9 cellular contexts compared by ENCODE assay signal in the genomic region with DNA sequence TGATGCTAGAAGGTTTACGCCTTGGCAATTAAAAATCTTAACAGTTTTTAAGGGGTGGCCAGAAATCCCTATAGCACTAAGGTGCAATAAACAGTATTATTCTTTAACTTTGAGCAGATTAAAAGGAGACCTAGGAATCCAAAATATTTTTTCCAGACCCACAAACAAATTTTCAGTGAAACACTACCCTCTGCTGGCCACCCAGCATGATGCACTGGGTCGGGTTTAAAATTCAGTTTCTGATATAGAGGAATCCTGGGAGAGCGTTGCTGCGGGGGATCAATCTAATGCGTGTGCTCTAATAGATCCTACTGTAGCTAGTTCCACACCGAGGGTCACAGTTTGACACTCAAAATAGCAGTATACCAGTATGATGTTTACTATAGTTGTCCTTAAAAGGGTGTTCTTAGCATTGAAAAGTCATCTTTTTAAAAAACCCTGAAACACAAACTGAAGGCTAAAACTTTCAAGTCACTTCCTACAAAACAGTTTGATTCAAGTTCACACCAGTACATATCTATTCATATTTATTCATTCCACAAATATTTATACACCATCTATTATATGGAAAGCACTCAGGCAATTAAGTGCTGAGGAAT. TPM values are rescaled to one million over a fixed set of nuclear protein-coding genes. Genes with fewer than 3 reads are reported as not detected.
DNase-seq lines count a peak whose midpoint lies in the region; ATAC-seq and TF ChIP-seq lines count a peak whose summit lies in the region.
"Had no signal": no experiment of that assay in that cellular context is flagged by ENCODE, and none has a peak within 500 bp of the region (broad histone marks: within the 10 kb centered on the region; RNA-seq: fewer than 3 reads in every experiment).

No MANE protein-coding gene starts in this region.

- no peaks in the 10 kb centered on the region for H3K9me2 ChIP-seq in neural cell (ENCODE audit: insufficient read depth, low read length)

- DNase-seq in NCI-H510A treated with DMSO at 0.1 percent for 48 hours (lab: John Stamatoyannopoulos, UW) (peak; percentile 46), NCI-H510A (lab: John Stamatoyannopoulos, UW) (no peak), NCI-H226 (peak; percentile 6), fibroblast of peridontal ligament (ENCODE audit: extremely low read depth) (peak; percentile 74)
- DNase-seq in activated CD8-positive, alpha-beta T cell treated with anti-CD3 and anti-CD28 coated beads for 36 hours = peak; percentile 46
- DNase-seq: activated naive CD8-positive, alpha-beta T cell treated with anti-CD3 and anti-CD28 coated beads, Interleukin-2, amount 10 ng/mL, durations not matched to agents 7 days and 5 days had no signal

- H3K36me3 ChIP-seq in neural cell (ENCODE audit: insufficient read depth, low read length) = no peaks in the 10 kb centered on the region

- CTCF ChIA-PET in activated CD8-positive, alpha-beta T cell treated with anti-CD3 and anti-CD28 coated beads for 36 hours (lab: Charles Lee) = interaction anchor here (1.0 to 8.4 kb wide), 3 partner anchors 11 to 784 kb away, joined by 3 to 86 read pairs (median 35); partner anchors contain the start of genes DOP1A and UBE3D

- H4K20me1 ChIP-seq in neural cell (ENCODE audit: insufficient read depth) = no peaks in the 10 kb centered on the region

- TF ChIP-seq EP300 in neural cell (conservative IDR thresholded peaks at IDR 0.05; ENCODE audit: poor library complexity, severe bottlenecking) = no peak

- POLR2A ChIA-PET in activated CD8-positive, alpha-beta T cell treated with anti-CD3 and anti-CD28 coated beads for 36 hours (lab: Charles Lee) = no interaction called here

- intact Hi-C loops in activated CD8-positive, alpha-beta T cell treated with anti-CD3 and anti-CD28 coated beads for 36 hours (cut with micrococcal nuclease) = loop anchor here (5.0 kb wide), 1 partner anchor 803 kb away; no protein-coding TSS in a partner anchor

- H3K27me3 Mint-ChIP-seq in activated CD8-positive, alpha-beta T cell treated with anti-CD3 and anti-CD28 coated beads for 36 hours = no peaks in the 10 kb centered on the region
- H3K27me3 Mint-ChIP-seq: activated naive CD8-positive, alpha-beta T cell treated with anti-CD3 and anti-CD28 coated beads, Interleukin-2, amount 10 ng/mL, durations not matched to agents 7 days and 5 days had no signal

- H3K27ac ChIP-seq in neural cell (ENCODE audit: low read length) = no peak overlapping the region

- no peaks in the 10 kb centered on the region for H3K27me3 ChIP-seq in neural cell (ENCODE audit: insufficient read depth, low read depth, low read length)

- H3K4me3 Mint-ChIP-seq in activated CD8-positive, alpha-beta T cell treated with anti-CD3 and anti-CD28 coated beads for 36 hours = no peak overlapping the region
- H3K4me3 Mint-ChIP-seq: activated naive CD8-positive, alpha-beta T cell treated with anti-CD3 and anti-CD28 coated beads, Interleukin-2, amount 10 ng/mL, durations not matched to agents 7 days and 5 days had no signal

- H3K4me2 ChIP-seq in neural cell (ENCODE audit: low read length) = no peak overlapping the region

- H3F3A ChIP-seq in neural cell (ENCODE audit: insufficient read depth, low read length, poor library complexity, severe bottlenecking) = no peaks in the 10 kb centered on the region

- H3K9me3 ChIP-seq in neural cell (ENCODE audit: low read length) = no peaks in the 10 kb centered on the region

- no peak overlapping the region for H2AFZ ChIP-seq in neural cell (ENCODE audit: low read depth, low read length)

- peak; percentile 46 for ATAC-seq in HG02642 (IDR thresholded peaks at IDR 0.05; ENCODE audit: poor library complexity, unreplicated experiment)
- ATAC-seq in activated CD8-positive, alpha-beta T cell treated with anti-CD3 and anti-CD28 coated beads for 36 hours = peak; percentile 56
- no peak for ATAC-seq in HG02973 (IDR thresholded peaks at IDR 0.05; ENCODE audit: unreplicated experiment)

- H3K9me3 Mint-ChIP-seq in activated CD8-positive, alpha-beta T cell treated with anti-CD3 and anti-CD28 coated beads for 36 hours = no peaks in the 10 kb centered on the region
- H3K9me3 Mint-ChIP-seq: activated naive CD8-positive, alpha-beta T cell treated with anti-CD3 and anti-CD28 coated beads, Interleukin-2, amount 10 ng/mL, durations not matched to agents 7 days and 5 days had no signal

- H3K4me3 ChIP-seq in neural cell (ENCODE audit: low read length) = no peak overlapping the region

- H3K9ac ChIP-seq in neural cell (ENCODE audit: low read length) = no peak overlapping the region

- TF ChIP-seq CTCF in activated CD8-positive, alpha-beta T cell treated with anti-CD3 and anti-CD28 coated beads for 36 hours (IDR thresholded peaks at IDR 0.05) = peak; percentile 84
- TF ChIP-seq CTCF in neural cell (IDR thresholded peaks at IDR 0.05; ENCODE audit: poor library complexity, severe bottlenecking) = peak; percentile 92

- H3K4me1 Mint-ChIP-seq in activated CD8-positive, alpha-beta T cell treated with anti-CD3 and anti-CD28 coated beads for 36 hours (ENCODE audit: low read depth) = peaks cover 3% of the 10 kb centered on the region

- H3K27ac Mint-ChIP-seq in activated CD8-positive, alpha-beta T cell treated with anti-CD3 and anti-CD28 coated beads for 36 hours = no peak overlapping the region
- H3K27ac Mint-ChIP-seq: activated naive CD8-positive, alpha-beta T cell treated with anti-CD3 and anti-CD28 coated beads, Interleukin-2, amount 10 ng/mL, durations not matched to agents 7 days and 5 days had no signal

- no peaks in the 10 kb centered on the region for H3K79me2 ChIP-seq in neural cell (replicated peaks; ENCODE audit: insufficient read depth, low read length)

- peaks cover 35% of the 10 kb centered on the region for H3K36me3 Mint-ChIP-seq in activated CD8-positive, alpha-beta T cell treated with anti-CD3 and anti-CD28 coated beads for 36 hours (ENCODE audit: low read depth)

- peak; percentile 94 for TF ChIP-seq RAD21 in neural cell (conservative IDR thresholded peaks at IDR 0.05)

TF ChIP-seq in neural cell, 6 proteins besides CTCF, POLR2A, EP300 and RAD21:
- TF ChIP-seq SMC3 (conservative IDR thresholded peaks at IDR 0.05; ENCODE audit: poor library complexity) = peak; percentile 98
- no peak for TF ChIP-seq TAF1 (IDR thresholded peaks at IDR 0.05; ENCODE audit: low read depth)

RNA-seq across cellular contexts. Expression of gene UBE3D, which starts 10.2 kb away (rescaled TPM):
- total RNA-seq in activated CD8-positive, alpha-beta T cell treated with anti-CD3 and anti-CD28 coated beads for 36 hours = 1 to 10 TPM; 6.7 to 7.6 TPM
- polyA plus RNA-seq in neural cell = 11.6 and 13.7 TPM in 2 replicates
- 39.0 and 39.1 TPM in 2 replicates for polyA minus RNA-seq in neural cell

RNA-seq across cellular contexts. Expression of gene DOP1A, which starts 12.0 kb away (rescaled TPM):
- total RNA-seq in activated CD8-positive, alpha-beta T cell treated with anti-CD3 and anti-CD28 coated beads for 36 hours = 1 to 10 TPM; 6.6 to 7.7 TPM
- polyA plus RNA-seq in neural cell = 97.6 and 100 TPM in 2 replicates
- polyA minus RNA-seq in neural cell = 164 and 177 TPM in 2 replicates
